Comparison of ENCODE assay signal across 1 cellular context in genomic region chr20:43358811-43359210, GRCh38.
TF ChIP-seq lines count a peak whose summit lies in the region.

No MANE protein-coding gene starts in this region.

TF ChIP-seq in IMR-90, 13 proteins besides CTCF, POLR2A, EP300 and RAD21 (continued from another document):
- TF ChIP-seq SMC3 (IDR thresholded peaks at IDR 0.05; ENCODE audit: low read depth, low read length) (no peak), FOS (IDR thresholded peaks at IDR 0.05; ENCODE audit: low read depth, low read length) (no peak), NFE2L2 (IDR thresholded peaks at IDR 0.05; ENCODE audit: low read depth, low read length) (no peak)
